In genomic region chr16:21116148-21116693, GRCh38 we compare ENCODE assay signal across 11 cellular contexts.
DNase-seq lines count a peak whose midpoint lies in the region; ATAC-seq and TF ChIP-seq lines count a peak whose summit lies in the region.
"Had no signal": no experiment of that assay in that cellular context is flagged by ENCODE, and none has a peak within 500 bp of the region (broad histone marks: within the 10 kb centered on the region; RNA-seq: fewer than 3 reads in every experiment).

No MANE protein-coding gene starts in this region.

- peak overlapping the region; percentile 93 for H3K27ac Mint-ChIP-seq in nephron progenitor cell

- DNase-seq in SIG-M5 treated with dmso at 0.1 percent for 504 hours (lab: John Stamatoyannopoulos, UW; ENCODE audit: unreplicated experiment) (peak; percentile 48), SIG-M5 (lab: John Stamatoyannopoulos, UW) (no peak), NCI-H446 treated with DMSO at 0.1 percent for 48 hours (lab: John Stamatoyannopoulos, UW) (peak; percentile 4), astrocyte of the spinal cord (ENCODE audit: low read depth, low spot score) (peak; percentile 3), nephron progenitor cell (no peak), GM13976 (ENCODE audit: low spot score) (no peak)
- DNase-seq: kidney glomerular epithelial cell had no signal

- H3K4me3 Mint-ChIP-seq in nephron progenitor cell, result peak overlapping the region; percentile 52

- H3K36me3 Mint-ChIP-seq in nephron progenitor cell (ENCODE audit: low read depth), result no peaks in the 10 kb centered on the region

- peaks cover 9% of the 10 kb centered on the region for H3K4me1 Mint-ChIP-seq in nephron progenitor cell

- ATAC-seq in GM21723 (IDR thresholded peaks at IDR 0.05; ENCODE audit: unreplicated experiment) (no peak), GM18909 (IDR thresholded peaks at IDR 0.05; ENCODE audit: poor library complexity, unreplicated experiment) (no peak)

- no peak for TF ChIP-seq CTCF in astrocyte of the spinal cord (IDR thresholded peaks at IDR 0.05; ENCODE audit: low read depth, low read length)
- no peak for TF ChIP-seq CTCF in nephron progenitor cell (IDR thresholded peaks at IDR 0.05)
- TF ChIP-seq CTCF in GM13976 (IDR thresholded peaks at IDR 0.05; ENCODE audit: borderline replicate concordance, control extremely low read depth, extremely low read depth, insufficient read depth, missing control alignments), result no peak

- no peak overlapping the region for H3K4me3 ChIP-seq in astrocyte of the spinal cord (ENCODE audit: low read depth, low read length)
- H3K4me3 ChIP-seq: ascending aorta, Peyer's patch had no signal

- H3K27me3 Mint-ChIP-seq in nephron progenitor cell (ENCODE audit: low read depth, poor library complexity), result peaks cover 5% of the 10 kb centered on the region

- H3K9me3 Mint-ChIP-seq in nephron progenitor cell, result peaks cover 6% of the 10 kb centered on the region

- in situ Hi-C loops in astrocyte of the spinal cord (cut with HindIII; ENCODE audit: low sequenced_read_pairs), result no loop called here
- in situ Hi-C loops in GM13976 (cut with MboI; ENCODE audit: low sequenced_read_pairs, unreplicated experiment), result no loop called here

Comparison
In these comparisons a context has a peak if more than half of its experiments do, and no peak if none do; other contexts are left out.
1. DNase-seq: peak in SIG-M5 treated with dmso at 0.1 percent for 504 hours (single experiment), NCI-H446 treated with DMSO at 0.1 percent for 48 hours (single experiment) and astrocyte of the spinal cord (single experiment); none in SIG-M5 (single experiment), nephron progenitor cell (single experiment) and GM13976 (single experiment).